Comparison of ENCODE assay signal across 29 cellular contexts in the genomic region with DNA sequence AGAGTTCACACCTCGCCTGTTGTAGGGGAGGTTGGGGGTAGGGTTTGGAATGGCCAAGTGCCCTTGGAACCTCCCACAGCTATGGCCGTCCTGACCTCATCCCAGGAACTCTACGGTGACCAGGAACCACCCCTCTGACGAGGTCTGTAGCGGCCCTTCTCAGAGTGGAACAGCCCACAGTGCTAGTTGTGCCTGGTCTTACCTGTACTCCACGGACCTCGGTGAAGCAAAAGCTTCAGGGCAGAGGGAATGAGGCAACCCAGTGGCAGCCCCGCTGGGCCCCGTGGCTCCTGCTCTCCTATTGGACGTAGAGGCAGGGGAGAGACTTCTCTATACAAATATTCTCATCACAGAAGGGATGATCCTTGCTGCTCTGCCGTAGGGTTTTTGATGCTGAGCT. TPM values are rescaled to one million over a fixed set of nuclear protein-coding genes. Genes with fewer than 3 reads are reported as not detected.
"Had no signal": no experiment of that assay in that cellular context is flagged by ENCODE, and none has a peak within 500 bp of the region (broad histone marks: within the 10 kb centered on the region; RNA-seq: fewer than 3 reads in every experiment).

No MANE protein-coding gene starts in this region.

- H3K4me3 ChIP-seq: esophagus muscularis mucosa, hepatocyte, left ventricle myocardium inferior, sigmoid colon, smooth muscle cell, upper lobe of right lung had no signal

- ATAC-seq: activated CD8-positive, alpha-beta memory T cell treated with anti-CD3 and anti-CD28 coated beads, Interleukin-2, amount 10 ng/mL, durations not matched to agents 7 days and 5 days; activated CD8-positive, alpha-beta T cell treated with anti-CD3 and anti-CD28 coated beads for 36 hours; upper lobe of right lung had no signal

- H3K79me2 ChIP-seq: hepatocyte had no signal

- H3K4me2 ChIP-seq: hepatocyte, smooth muscle cell had no signal

- H3K4me1 Mint-ChIP-seq: activated CD4-positive, alpha-beta T cell treated with anti-CD3 and anti-CD28 coated beads, Interleukin-2, amount 10 ng/mL, durations not matched to agents 7 days and 5 days; activated CD8-positive, alpha-beta memory T cell treated with anti-CD3 and anti-CD28 coated beads, Interleukin-2, amount 10 ng/mL, durations not matched to agents 7 days and 5 days; mesothelial cell of epicardium; nephron had no signal

- FAIRE-seq: astrocyte, frontal cortex had no signal

- H3K27ac Mint-ChIP-seq: activated CD4-positive, alpha-beta T cell treated with anti-CD3 and anti-CD28 coated beads, Interleukin-2, amount 10 ng/mL, durations not matched to agents 7 days and 5 days; activated CD8-positive, alpha-beta memory T cell treated with anti-CD3 and anti-CD28 coated beads, Interleukin-2, amount 10 ng/mL, durations not matched to agents 7 days and 5 days; activated T-helper 2 cell treated with anti-CD3 and anti-CD28 coated beads, Interferon-gamma antibody, Interleukin-2, Interleukin-4, amounts not matched to agents 10 μg/mL and 5 μg/mL and 100 μg/mL, durations not matched to agents 14 hours and 24 hours and 36 hours; mesothelial cell of epicardium; nephron; T-helper 2 cell treated with Interferon-gamma antibody and Interleukin-4, amounts not matched to agents 5 μg/mL and 100 μg/mL, for 36 hours had no signal

- H2AFZ ChIP-seq: hepatocyte had no signal

- H3K27me3 ChIP-seq: esophagus muscularis mucosa, hepatocyte, sigmoid colon, upper lobe of right lung had no signal

- H3K9me3 ChIP-seq: esophagus muscularis mucosa, left ventricle myocardium inferior, sigmoid colon, upper lobe of right lung had no signal

- H3K27me3 Mint-ChIP-seq: activated CD4-positive, alpha-beta T cell treated with anti-CD3 and anti-CD28 coated beads, Interleukin-2, amount 10 ng/mL, durations not matched to agents 7 days and 5 days; activated CD8-positive, alpha-beta memory T cell treated with anti-CD3 and anti-CD28 coated beads, Interleukin-2, amount 10 ng/mL, durations not matched to agents 7 days and 5 days; activated CD8-positive, alpha-beta T cell treated with anti-CD3 and anti-CD28 coated beads for 36 hours; activated naive CD8-positive, alpha-beta T cell treated with anti-CD3 and anti-CD28 coated beads for 36 hours had no signal

- H3K4me1 ChIP-seq: esophagus muscularis mucosa, left ventricle myocardium inferior, sigmoid colon, upper lobe of right lung had no signal

- H3K4me3 Mint-ChIP-seq: activated CD4-positive, alpha-beta T cell treated with anti-CD3 and anti-CD28 coated beads, Interleukin-2, amount 10 ng/mL, durations not matched to agents 7 days and 5 days; activated CD8-positive, alpha-beta memory T cell treated with anti-CD3 and anti-CD28 coated beads, Interleukin-2, amount 10 ng/mL, durations not matched to agents 7 days and 5 days; activated CD8-positive, alpha-beta T cell treated with anti-CD3 and anti-CD28 coated beads for 36 hours; activated naive CD8-positive, alpha-beta T cell treated with anti-CD3 and anti-CD28 coated beads for 36 hours; mesothelial cell of epicardium; nephron; T-helper 2 cell treated with Interferon-gamma antibody and Interleukin-4, amounts not matched to agents 5 μg/mL and 100 μg/mL, for 36 hours had no signal

- DNase-seq: activated CD4-positive, alpha-beta T cell treated with anti-CD3 and anti-CD28 coated beads, Interleukin-2, amount 10 ng/mL, durations not matched to agents 7 days and 5 days; activated CD4-positive, CD25-positive, alpha-beta regulatory T cell treated with anti-CD3 and anti-CD28 coated beads, Interleukin-2, amount 50 U/mL, for 72 hours; activated CD8-positive, alpha-beta memory T cell treated with anti-CD3 and anti-CD28 coated beads, Interleukin-2, amount 10 ng/mL, durations not matched to agents 7 days and 5 days; activated CD8-positive, alpha-beta T cell treated with anti-CD3 and anti-CD28 coated beads for 36 hours; activated naive CD4-positive, alpha-beta T cell treated with Interleukin-2 at 50 U/mL for 16 hours; activated naive CD8-positive, alpha-beta T cell treated with anti-CD3 and anti-CD28 coated beads for 36 hours; central memory CD4-positive, alpha-beta T cell; dermis blood vessel endothelial cell; effector CD8-positive, alpha-beta T cell; glutamatergic neuron; kidney glomerular epithelial cell; left ventricle myocardium inferior; occipital lobe; sigmoid colon; stimulated activated CD4-positive, alpha-beta T cell treated with anti-CD3 and anti-CD28 coated beads, Interleukin-2, amount 100 ng/mL, for 48 hours; stimulated activated CD8-positive, alpha-beta memory T cell treated with anti-CD3 and anti-CD28 coated beads, Interleukin-4, amount 100 ng/mL, for 48 hours; stimulated activated naive CD4-positive, alpha-beta T cell treated with Interleukin-2 at 50 U/mL for 16 hours; upper lobe of right lung had no signal

- H3K9me3 Mint-ChIP-seq: activated CD4-positive, alpha-beta T cell treated with anti-CD3 and anti-CD28 coated beads, Interleukin-2, amount 10 ng/mL, durations not matched to agents 7 days and 5 days; activated CD8-positive, alpha-beta T cell treated with anti-CD3 and anti-CD28 coated beads for 36 hours; activated naive CD8-positive, alpha-beta T cell treated with anti-CD3 and anti-CD28 coated beads for 36 hours; activated T-helper 2 cell treated with anti-CD3 and anti-CD28 coated beads, Interferon-gamma antibody, Interleukin-2, Interleukin-4, amounts not matched to agents 10 μg/mL and 5 μg/mL and 100 μg/mL, durations not matched to agents 14 hours and 24 hours and 36 hours; mesothelial cell of epicardium; nephron; T-helper 2 cell treated with Interferon-gamma antibody and Interleukin-4, amounts not matched to agents 5 μg/mL and 100 μg/mL, for 36 hours had no signal

- H3K27ac ChIP-seq: esophagus muscularis mucosa, hepatocyte, left ventricle myocardium inferior, sigmoid colon, upper lobe of right lung, VCaP had no signal

RNA-seq across cellular contexts. Expression of gene CILP2, which starts 29.8 kb away (rescaled TPM):
- total RNA-seq: lung microvascular endothelial cell had no signal
